ENCODE assay signal across 8 cellular contexts in genomic region chr3:60198179-60198578, GRCh38.
"Had no signal": no experiment of that assay in that cellular context is flagged by ENCODE, and none has a peak within 500 bp of the region (broad histone marks: within the 10 kb centered on the region; RNA-seq: fewer than 3 reads in every experiment).

No MANE protein-coding gene starts in this region.

- H3K4me3 Mint-ChIP-seq: H9, IgD-negative memory B cell had no signal

- H3K4me3 ChIP-seq: GM23248 had no signal

- H3K27ac Mint-ChIP-seq: H9, IgD-negative memory B cell had no signal

- H2AFZ ChIP-seq: GM23248 had no signal

- H3K9ac ChIP-seq: GM23248 had no signal

- DNase-seq: GM23248, GOT3, H9, HCEC 1CT, KBM-7 had no signal

- H3K27me3 Mint-ChIP-seq: IgD-negative memory B cell had no signal

- FAIRE-seq: H54, HTR-8/SVneo had no signal

- H3K4me1 Mint-ChIP-seq: IgD-negative memory B cell had no signal

- H3K27ac ChIP-seq: GM23248 had no signal

- H3K9me3 Mint-ChIP-seq: H9 had no signal
